In genomic region chr3:194169595-194169994, GRCh38 we compare ENCODE assay signal across 26 cellular contexts.
"Had no signal": no experiment of that assay in that cellular context is flagged by ENCODE, and none has a peak within 500 bp of the region (broad histone marks: within the 10 kb centered on the region; RNA-seq: fewer than 3 reads in every experiment).

No MANE protein-coding gene starts in this region.

- H3K36me3 ChIP-seq: esophagus squamous epithelium, neural progenitor cell, prostate gland, right atrium auricular region, sigmoid colon, stomach, tibial artery, upper lobe of left lung had no signal

- H3K36me3 Mint-ChIP-seq: immature natural killer cell; memory B cell; neural progenitor cell; stimulated activated effector memory CD8-positive, alpha-beta T cell treated with anti-CD3 and anti-CD28 coated beads, Interleukin-12 subunit alpha, Interleukin-12 subunit beta, amount 100 ng/mL, for 72 hours had no signal

- H3K27me3 ChIP-seq: neural progenitor cell, right atrium auricular region, sigmoid colon, stomach, upper lobe of left lung had no signal

- H3K4me1 Mint-ChIP-seq: immature natural killer cell; stimulated activated effector memory CD8-positive, alpha-beta T cell treated with anti-CD3 and anti-CD28 coated beads, Interleukin-12 subunit alpha, Interleukin-12 subunit beta, amount 100 ng/mL, for 72 hours had no signal

- ATAC-seq: effector memory CD8-positive, alpha-beta T cell; left colon; left ventricle myocardium superior; naive thymus-derived CD4-positive, alpha-beta T cell; stimulated activated effector memory CD8-positive, alpha-beta T cell treated with anti-CD3 and anti-CD28 coated beads, Interleukin-12 subunit alpha, Interleukin-12 subunit beta, amount 100 ng/mL, for 72 hours had no signal

- H3K4me1 ChIP-seq: right atrium auricular region had no signal

- H3K27ac ChIP-seq: esophagus squamous epithelium, neural progenitor cell, prostate gland, right atrium auricular region, sigmoid colon, stomach, tibial artery, upper lobe of left lung had no signal

- H3K27ac Mint-ChIP-seq: effector memory CD8-positive, alpha-beta T cell; immature natural killer cell; memory B cell; neural progenitor cell; stimulated activated effector memory CD8-positive, alpha-beta T cell treated with anti-CD3 and anti-CD28 coated beads, Interleukin-12 subunit alpha, Interleukin-12 subunit beta, amount 100 ng/mL, for 72 hours had no signal

- H3K9me3 ChIP-seq: esophagus squamous epithelium, prostate gland, right atrium auricular region, sigmoid colon, stomach, tibial artery, upper lobe of left lung had no signal

- H3K4me3 Mint-ChIP-seq: effector memory CD8-positive, alpha-beta T cell; immature natural killer cell; memory B cell; naive thymus-derived CD4-positive, alpha-beta T cell; stimulated activated effector memory CD8-positive, alpha-beta T cell treated with anti-CD3 and anti-CD28 coated beads, Interleukin-12 subunit alpha, Interleukin-12 subunit beta, amount 100 ng/mL, for 72 hours had no signal

- DNase-seq: cerebellar nuclear complex; cortex of kidney; effector memory CD8-positive, alpha-beta T cell; erythroblast; esophagus squamous epithelium; foreskin melanocyte; glutamatergic neuron; hypothalamus; immature natural killer cell; left colon; left ventricle myocardium superior; midbrain; naive thymus-derived CD4-positive, alpha-beta T cell; sigmoid colon; stimulated activated CD4-positive, alpha-beta T cell treated with anti-CD3 and anti-CD28 coated beads, Interleukin-2, amount 100 ng/mL, for 24 hours; stimulated activated CD4-positive, alpha-beta T cell treated with anti-CD3 and anti-CD28 coated beads, Interleukin-4, amount 100 ng/mL, for 24 hours; stimulated activated naive CD4-positive, alpha-beta T cell treated with Interleukin-2 at 50 U/mL for 16 hours; stomach; upper lobe of left lung had no signal

- H3K4me3 ChIP-seq: esophagus squamous epithelium, lung, neural progenitor cell, prostate gland, right atrium auricular region, sigmoid colon, stomach, tibial artery, upper lobe of left lung had no signal

- H3K9me3 Mint-ChIP-seq: effector memory CD8-positive, alpha-beta T cell; immature natural killer cell; memory B cell; naive thymus-derived CD4-positive, alpha-beta T cell; stimulated activated effector memory CD8-positive, alpha-beta T cell treated with anti-CD3 and anti-CD28 coated beads, Interleukin-12 subunit alpha, Interleukin-12 subunit beta, amount 100 ng/mL, for 72 hours had no signal
